In genomic region chr18:43563780-43564179, GRCh38 we compare ENCODE assay signal across 8 cellular contexts.
DNase-seq lines count a peak whose midpoint lies in the region; ATAC-seq and TF ChIP-seq lines count a peak whose summit lies in the region.

No MANE protein-coding gene starts in this region.

- no peak overlapping the region for H3K27ac ChIP-seq in RWPE2 (ENCODE audit: poor library complexity, severe bottlenecking)

- ATAC-seq in GM18505 (IDR thresholded peaks at IDR 0.05; ENCODE audit: unreplicated experiment) (peak; percentile 85), RWPE2 (ENCODE audit: low read depth) (peak; percentile 55; the same call in 1 of the 3 replicates), HG03175 (IDR thresholded peaks at IDR 0.05; ENCODE audit: unreplicated experiment) (no peak), GM21825 (IDR thresholded peaks at IDR 0.05; ENCODE audit: unreplicated experiment) (no peak)

- H3K36me3 ChIP-seq in RWPE2 (ENCODE audit: low read depth), result no peaks in the 10 kb centered on the region

- peak; percentile 69 for TF ChIP-seq CTCF in RWPE2 (IDR thresholded peaks at IDR 0.05; ENCODE audit: poor library complexity, severe bottlenecking)

- H3K4me1 ChIP-seq in RWPE2 (ENCODE audit: insufficient read depth, poor library complexity, severe bottlenecking), result no peaks in the 10 kb centered on the region

- no peaks in the 10 kb centered on the region for H3K9me3 ChIP-seq in RWPE2 (ENCODE audit: severe bottlenecking)

- DNase-seq in RWPE2 (ENCODE audit: low spot score) (no peak), fibroblast of the conjunctiva (ENCODE audit: low read depth) (peak; percentile 48), renal cortical epithelial cell (ENCODE audit: low read depth) (peak; percentile 49), OCI-M2 (lab: John Stamatoyannopoulos, UW; ENCODE audit: unreplicated experiment) (no peak)

- H3K4me3 ChIP-seq in RWPE2 (ENCODE audit: severe bottlenecking), result no peak overlapping the region

- H3K27me3 ChIP-seq in RWPE2 (ENCODE audit: insufficient read depth, poor library complexity, severe bottlenecking), result no peaks in the 10 kb centered on the region

- TF ChIP-seq POLR2A in GM18505 (IDR thresholded peaks at IDR 0.05; ENCODE audit: borderline replicate concordance, extremely low read depth, insufficient read depth, insufficient read length), result no peak

- TF ChIP-seq RAD21 in Ishikawa (IDR thresholded peaks at IDR 0.05; ENCODE audit: low read depth), result peak; percentile 63

- no peak for TF ChIP-seq EP300 in Ishikawa (IDR thresholded peaks at IDR 0.05; ENCODE audit: borderline replicate concordance)

TF ChIP-seq in Ishikawa, 13 proteins besides CTCF, POLR2A, EP300 and RAD21:
- no peak for TF ChIP-seq EGR1 (IDR thresholded peaks at IDR 0.05)
- no peak for TF ChIP-seq REST (IDR thresholded peaks at IDR 0.05; ENCODE audit: low read depth)
- no peak for TF ChIP-seq TAF1 (IDR thresholded peaks at IDR 0.05; ENCODE audit: low read depth)
- TF ChIP-seq CREB1 (IDR thresholded peaks at IDR 0.05; ENCODE audit: low read depth), result no peak
- no peak for TF ChIP-seq FOXM1 (IDR thresholded peaks at IDR 0.05; ENCODE audit: borderline replicate concordance, low read depth)
- no peak for TF ChIP-seq NFIC (IDR thresholded peaks at IDR 0.05)
- TF ChIP-seq YY1 (IDR thresholded peaks at IDR 0.05; ENCODE audit: low read depth), result no peak
- no peak for TF ChIP-seq CEBPB (IDR thresholded peaks at IDR 0.05)
- TF ChIP-seq TCF12 (IDR thresholded peaks at IDR 0.05; ENCODE audit: low read depth), result no peak

Comparison
In these comparisons a context has a peak if more than half of its experiments do, and no peak if none do; other contexts are left out.
1. ATAC-seq: peak in GM18505 (single experiment) and RWPE2 (single experiment); none in HG03175 (single experiment) and GM21825 (single experiment).
2. DNase-seq: peak in fibroblast of the conjunctiva (single experiment) and renal cortical epithelial cell (single experiment); none in RWPE2 (single experiment) and OCI-M2 (single experiment).